9 cellular contexts compared by ENCODE assay signal in genomic region chr10:75305675-75306074, GRCh38.
"Had no signal": no experiment of that assay in that cellular context is flagged by ENCODE, and none has a peak within 500 bp of the region (broad histone marks: within the 10 kb centered on the region; RNA-seq: fewer than 3 reads in every experiment).

No MANE protein-coding gene starts in this region.

- DNase-seq: GM23248, GOT3, H9, HCEC 1CT, HFFc6, KG1 had no signal

- H3K4me3 ChIP-seq: GM23248, K562 had no signal

- ATAC-seq: HepG2, K562 had no signal

- H2AFZ ChIP-seq: GM23248 had no signal

- H3K9ac ChIP-seq: GM23248 had no signal

- H3K27ac ChIP-seq: GM23248, HL-60 had no signal
